Comparison of ENCODE assay signal across 8 cellular contexts in genomic region chr9:134325096-134325812, GRCh38. TPM values are rescaled to one million over a fixed set of nuclear protein-coding genes. Genes with fewer than 3 reads are reported as not detected.
DNase-seq lines count a peak whose midpoint lies in the region; ATAC-seq and TF ChIP-seq lines count a peak whose summit lies in the region.

No MANE protein-coding gene starts in this region.

- 3 to 9% (median 4%) methylated on average over 23 to 63 of the region's 63 CpGs for WGBS in stomach, 5 donors

- H3K4me1 ChIP-seq in Panc1 (ENCODE audit: control insufficient read depth, insufficient read depth, low read length) (peaks cover 23% of the 10 kb centered on the region), stomach (peaks cover 56 to 78% (median 68%) of the 10 kb centered on the region in 4 donors)

- no peaks in the 10 kb centered on the region for H3K9me3 ChIP-seq in Panc1 (ENCODE audit: control insufficient read depth, insufficient read depth, low read depth, low read length)
- no peaks in the 10 kb centered on the region for H3K9me3 ChIP-seq in stomach

- BruUV-seq in Panc1 (replicated peaks; lab: Mats Ljungman, UMichigan), result no TSS peak

- H3K27ac ChIP-seq in Panc1 (ENCODE audit: low read length) (peak overlapping the region; percentile 72), stomach (peak overlapping the region; percentile 71 to 98 (median 95))

- no peak for TF ChIP-seq POLR2A in stomach (IDR thresholded peaks at IDR 0.05)

- H3K4me3 ChIP-seq in Panc1 (ENCODE audit: low read depth in 2 of 2, low read length in 2 of 2) (peak overlapping the region; percentile 55 to 68), stomach (peak overlapping the region; percentile 53 to 69 (median 68))

- intact Hi-C loops in Panc1 (cut with micrococcal nuclease; ENCODE audit: unreplicated experiment) (loop anchor here (10.0 kb wide), 1 partner anchor 150 kb away; no protein-coding TSS in a partner anchor), stomach (cut with DNase I; ENCODE audit: low total_unique reads) (no loop called here)

- TF ChIP-seq CTCF in Panc1 (IDR thresholded peaks at IDR 0.05), result no peak
- no peak for TF ChIP-seq CTCF in stomach (IDR thresholded peaks at IDR 0.05)

- H3K36me3 ChIP-seq in Panc1 (ENCODE audit: control insufficient read depth, insufficient read depth, low read length), result peaks cover 2% of the 10 kb centered on the region; the same call in 1 of the 2 replicates
- H3K36me3 ChIP-seq in stomach, result no peaks in the 10 kb centered on the region

- in situ Hi-C loops in Panc1 (cut with HindIII; ENCODE audit: low pct_unique_long_range_greater_than_20kb, low sequenced_read_pairs), result no loop called here

- CTCF ChIA-PET in Panc1 (lab: Charles Lee), result no interaction called here

- DNase-seq in GM03348 (ENCODE audit: low spot score) (peak; percentile 73), Panc1 (ENCODE audit: low read depth, low spot score) (no peak), left kidney (ENCODE audit: low read depth, low spot score) (peak; percentile 77), stomach (peak; percentile 68), NCI-H69 (lab: John Stamatoyannopoulos, UW) (no peak), NAMALWA (ENCODE audit: low spot score) (no peak), NCI-H2196 (lab: John Stamatoyannopoulos, UW; ENCODE audit: unreplicated experiment) (no peak)
- peak; percentile 29 for DNase-seq in central memory CD4-positive, alpha-beta T cell

- H3K27me3 ChIP-seq in Panc1 (ENCODE audit: control insufficient read depth, insufficient read depth, low read length), result no peaks in the 10 kb centered on the region
- no peaks in the 10 kb centered on the region for H3K27me3 ChIP-seq in stomach

- POLR2A ChIA-PET in Panc1 (lab: Charles Lee), result no interaction called here

- TF ChIP-seq EP300 in stomach (IDR thresholded peaks at IDR 0.05), result no peak

- ATAC-seq in Panc1, result peak; percentile 8; the same call in 1 of the 2 replicates

RNA-seq across cellular contexts. Expression of gene RXRA, which starts 1.0 kb away (rescaled TPM):
- total RNA-seq in Panc1 (2021; ENCODE audit: unreplicated experiment) (31.6 TPM), stomach (10 to 100 TPM; 14.0 to 68.4 (median 35.9) TPM)
- polyA plus RNA-seq in Panc1 (2012; ENCODE audit: insufficient read length), result 45.8 TPM
- 10 to 100 TPM; 17.4 to 34.1 (median 24.4) TPM for polyA plus RNA-seq in stomach

Comparison
In these comparisons a context has a peak if more than half of its experiments do, and no peak if none do; other contexts are left out.
1. DNase-seq: peak in GM03348 (single experiment), central memory CD4-positive, alpha-beta T cell (single experiment), left kidney (single experiment) and stomach (single experiment); none in Panc1 (single experiment), NCI-H69 (single experiment), NAMALWA (single experiment) and NCI-H2196 (single experiment).